Comparison of ENCODE assay signal across 5 cellular contexts in genomic region chr13:29190298-29190697, GRCh38.
"Had no signal": no experiment of that assay in that cellular context is flagged by ENCODE, and none has a peak within 500 bp of the region (broad histone marks: within the 10 kb centered on the region; RNA-seq: fewer than 3 reads in every experiment).

No MANE protein-coding gene starts in this region.

- DNase-seq: IMR-90 had no signal

- H3K4me3 Mint-ChIP-seq: IgD-negative memory B cell had no signal

- ATAC-seq: HepG2, K562 had no signal

- H3K4me3 ChIP-seq: K562 had no signal

- H3K27ac Mint-ChIP-seq: IgD-negative memory B cell had no signal

- H3K27ac ChIP-seq: HL-60 had no signal

- H3K27me3 Mint-ChIP-seq: IgD-negative memory B cell had no signal
